In the genomic region with DNA sequence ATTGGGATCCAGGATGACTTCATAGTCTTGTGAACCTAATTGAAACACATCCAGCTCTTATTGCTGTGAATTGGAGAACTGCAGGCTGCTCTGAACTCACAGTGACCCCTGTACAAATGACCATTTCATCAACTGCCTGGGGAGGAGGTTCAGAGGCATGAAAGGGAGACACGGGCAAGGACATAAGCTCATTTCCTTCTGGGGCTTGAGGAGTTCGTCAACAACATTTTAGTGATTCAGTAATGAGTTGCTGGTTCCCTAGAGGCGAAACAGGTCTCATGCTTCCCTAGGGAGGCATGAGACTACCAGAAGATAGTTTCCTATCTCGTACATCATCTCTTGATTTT, we compare ENCODE assay signal across 9 cellular contexts.
DNase-seq lines count a peak whose midpoint lies in the region; ATAC-seq and TF ChIP-seq lines count a peak whose summit lies in the region.
"Had no signal": no experiment of that assay in that cellular context is flagged by ENCODE, and none has a peak within 500 bp of the region (broad histone marks: within the 10 kb centered on the region; RNA-seq: fewer than 3 reads in every experiment).

No MANE protein-coding gene starts in this region.

- peak; percentile 58 to 82 (median 76) for ATAC-seq in right lobe of liver

- H3K27me3 Mint-ChIP-seq in activated naive CD4-positive, alpha-beta T cell treated with anti-CD3 and anti-CD28 coated beads, Interleukin-2, amount 10 ng/mL, durations not matched to agents 7 days and 5 days: peaks cover 7% of the 10 kb centered on the region
- no peaks in the 10 kb centered on the region for H3K27me3 Mint-ChIP-seq in activated naive CD4-positive, alpha-beta T cell treated with anti-CD3 and anti-CD28 coated beads for 36 hours (ENCODE audit: low read depth)
- peaks cover 4% of the 10 kb centered on the region for H3K27me3 Mint-ChIP-seq in brain
- H3K27me3 Mint-ChIP-seq in type B pancreatic cell: no peaks in the 10 kb centered on the region

- 58% methylated on average over 4 of the region's 4 CpGs for WGBS in right lobe of liver (ENCODE audit: insufficient coverage, low coverage, low lambda C conversion rate, missing lambda C conversion rate)

- DNase-seq in activated naive CD4-positive, alpha-beta T cell treated with anti-CD3 and anti-CD28 coated beads, Interleukin-2, amount 10 ng/mL, durations not matched to agents 7 days and 5 days: no peak
- no peak for DNase-seq in activated naive CD4-positive, alpha-beta T cell treated with anti-CD3 and anti-CD28 coated beads for 36 hours
- DNase-seq in right lobe of liver (no peak), type B pancreatic cell (ENCODE audit: extremely low spot score, unreplicated experiment) (no peak), GM13977 (ENCODE audit: low spot score) (no peak), DMS79 (lab: John Stamatoyannopoulos, UW) (no peak), G401 (ENCODE audit: low spot score) (no peak)
- DNase-seq: effector CD8-positive, alpha-beta T cell had no signal

- H3K9me3 Mint-ChIP-seq in activated naive CD4-positive, alpha-beta T cell treated with anti-CD3 and anti-CD28 coated beads, Interleukin-2, amount 10 ng/mL, durations not matched to agents 7 days and 5 days: peaks cover 6% of the 10 kb centered on the region
- no peaks in the 10 kb centered on the region for H3K9me3 Mint-ChIP-seq in activated naive CD4-positive, alpha-beta T cell treated with anti-CD3 and anti-CD28 coated beads for 36 hours
- H3K9me3 Mint-ChIP-seq in brain (peaks cover 0 to 3% (median 0%) of the 10 kb centered on the region in 5 experiments), type B pancreatic cell (no peaks in the 10 kb centered on the region)

- no peaks in the 10 kb centered on the region for H3K36me3 ChIP-seq in right lobe of liver

- H3K9me3 ChIP-seq in right lobe of liver: no peaks in the 10 kb centered on the region

- intact Hi-C loops in activated naive CD4-positive, alpha-beta T cell treated with anti-CD3 and anti-CD28 coated beads for 36 hours (cut with micrococcal nuclease): loop anchor here (2.0 kb wide), 2 partner anchors 42 to 548 kb away; partner anchors contain the start of gene TRIB2
- intact Hi-C loops in right lobe of liver (cut with DNase I): no loop called here

- H3K4me1 Mint-ChIP-seq in activated naive CD4-positive, alpha-beta T cell treated with anti-CD3 and anti-CD28 coated beads, Interleukin-2, amount 10 ng/mL, durations not matched to agents 7 days and 5 days: peaks cover 50% of the 10 kb centered on the region
- peaks cover 49% of the 10 kb centered on the region for H3K4me1 Mint-ChIP-seq in activated naive CD4-positive, alpha-beta T cell treated with anti-CD3 and anti-CD28 coated beads for 36 hours (ENCODE audit: low read depth)
- H3K4me1 Mint-ChIP-seq in brain (peaks cover 65% of the 10 kb centered on the region), type B pancreatic cell (ENCODE audit: unreplicated experiment) (peaks cover 41% of the 10 kb centered on the region)

- H3K36me3 Mint-ChIP-seq in activated naive CD4-positive, alpha-beta T cell treated with anti-CD3 and anti-CD28 coated beads, Interleukin-2, amount 10 ng/mL, durations not matched to agents 7 days and 5 days: peaks cover 6% of the 10 kb centered on the region
- H3K36me3 Mint-ChIP-seq in activated naive CD4-positive, alpha-beta T cell treated with anti-CD3 and anti-CD28 coated beads for 36 hours (ENCODE audit: low read depth): no peaks in the 10 kb centered on the region
- H3K36me3 Mint-ChIP-seq in brain (no peaks in the 10 kb centered on the region), type B pancreatic cell (no peaks in the 10 kb centered on the region)

- TF ChIP-seq CTCF in brain (conservative IDR thresholded peaks at IDR 0.05) (no peak), right lobe of liver (IDR thresholded peaks at IDR 0.05) (peak in 1 of 4 donors; percentile 7), type B pancreatic cell (conservative IDR thresholded peaks at IDR 0.05) (no peak), GM13977 (IDR thresholded peaks at IDR 0.05; ENCODE audit: extremely low read depth, insufficient read depth, missing control alignments) (no peak)

- H3K4me3 ChIP-seq in right lobe of liver: no peak overlapping the region

- TF ChIP-seq POLR2A in right lobe of liver (IDR thresholded peaks at IDR 0.05): no peak

- H3K4me1 ChIP-seq in right lobe of liver: no peaks in the 10 kb centered on the region

- H3K27ac Mint-ChIP-seq in activated naive CD4-positive, alpha-beta T cell treated with anti-CD3 and anti-CD28 coated beads, Interleukin-2, amount 10 ng/mL, durations not matched to agents 7 days and 5 days: peak overlapping the region; percentile 85
- no peak overlapping the region for H3K27ac Mint-ChIP-seq in activated naive CD4-positive, alpha-beta T cell treated with anti-CD3 and anti-CD28 coated beads for 36 hours
- H3K27ac Mint-ChIP-seq in brain (peak overlapping the region; percentile 67 to 95 (median 91)), type B pancreatic cell (peak overlapping the region; percentile 87)

- in situ Hi-C loops in GM13977 (cut with MboI; ENCODE audit: low pct_unique_long_range_greater_than_20kb, low sequenced_read_pairs, unreplicated experiment): no loop called here
- in situ Hi-C loops in G401 (cut with HindIII; ENCODE audit: low sequenced_read_pairs): no loop called here

- H3K27me3 ChIP-seq in right lobe of liver: no peaks in the 10 kb centered on the region

- peak overlapping the region in 2 of 3 donors; percentile 40 to 62 for H3K27ac ChIP-seq in right lobe of liver

- CTCF ChIA-PET in activated naive CD4-positive, alpha-beta T cell treated with anti-CD3 and anti-CD28 coated beads, Interleukin-2, amount 10 ng/mL, durations not matched to agents 7 days and 5 days (lab: Charles Lee): interaction anchor here (1.2 to 1.6 kb wide), 2 partner anchors 547 to 838 kb away, joined by 5 to 6 read pairs; partner anchors contain the start of gene TRIB2
- CTCF ChIA-PET in activated naive CD4-positive, alpha-beta T cell treated with anti-CD3 and anti-CD28 coated beads for 36 hours (lab: Charles Lee): interaction anchor here (1.0 to 1.4 kb wide), 4 partner anchors 16 to 559 kb away, joined by 3 to 5 read pairs (median 3); partner anchors contain the start of gene TRIB2

- no peak overlapping the region for H3K4me3 Mint-ChIP-seq in activated naive CD4-positive, alpha-beta T cell treated with anti-CD3 and anti-CD28 coated beads, Interleukin-2, amount 10 ng/mL, durations not matched to agents 7 days and 5 days
- no peak overlapping the region for H3K4me3 Mint-ChIP-seq in activated naive CD4-positive, alpha-beta T cell treated with anti-CD3 and anti-CD28 coated beads for 36 hours
- H3K4me3 Mint-ChIP-seq in brain (peak overlapping the region in 2 of 5 experiments; percentile 1 to 26), type B pancreatic cell (peak overlapping the region; percentile 8)
